Comparison of ENCODE assay signal across 8 cellular contexts in the genomic region with DNA sequence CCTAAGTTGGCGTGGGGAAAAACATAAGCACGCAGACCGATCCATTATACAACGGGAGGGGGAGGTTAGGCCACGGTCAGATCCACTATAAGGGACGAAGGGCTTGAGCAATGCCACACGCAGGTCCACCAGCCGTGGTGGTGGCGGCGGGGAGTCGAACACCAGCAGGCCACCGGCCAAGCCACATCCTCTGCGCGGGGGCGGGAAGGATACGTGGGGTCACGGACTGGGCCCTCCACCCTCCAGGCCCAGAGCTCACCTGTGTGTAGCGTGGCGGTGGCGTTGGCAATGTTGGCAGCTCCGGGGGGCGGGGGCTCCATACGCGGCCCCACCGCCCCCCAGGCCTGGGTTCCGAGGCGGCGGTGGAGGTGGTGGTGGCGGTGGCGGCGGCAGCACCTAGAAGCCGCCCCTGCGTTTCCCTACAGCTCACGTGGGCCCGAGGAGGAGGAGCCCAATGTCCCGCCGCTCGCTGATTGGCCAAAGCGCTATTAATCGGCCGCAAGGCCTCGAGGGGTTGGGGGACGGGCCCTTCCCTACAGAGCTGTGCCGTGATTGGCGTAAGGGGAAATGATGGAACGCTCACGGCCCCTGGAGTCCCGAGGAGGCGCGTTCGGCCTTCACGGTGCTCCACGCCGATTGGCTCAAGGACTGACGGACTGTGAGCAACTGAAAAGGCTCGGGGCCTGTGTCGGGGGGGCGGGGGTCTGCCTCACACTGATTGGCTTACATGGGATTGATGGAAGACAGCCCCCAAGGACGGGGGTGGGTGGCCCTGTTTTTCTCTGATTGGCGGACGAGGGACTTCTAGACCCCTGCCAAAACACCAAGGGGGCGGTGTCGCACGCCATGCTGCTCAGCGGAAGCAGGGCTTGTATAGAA. TPM values are rescaled to one million over a fixed set of nuclear protein-coding genes. Genes with fewer than 3 reads are reported as not detected.
DNase-seq lines count a peak whose midpoint lies in the region; ATAC-seq and TF ChIP-seq lines count a peak whose summit lies in the region.

A gene with protein sequence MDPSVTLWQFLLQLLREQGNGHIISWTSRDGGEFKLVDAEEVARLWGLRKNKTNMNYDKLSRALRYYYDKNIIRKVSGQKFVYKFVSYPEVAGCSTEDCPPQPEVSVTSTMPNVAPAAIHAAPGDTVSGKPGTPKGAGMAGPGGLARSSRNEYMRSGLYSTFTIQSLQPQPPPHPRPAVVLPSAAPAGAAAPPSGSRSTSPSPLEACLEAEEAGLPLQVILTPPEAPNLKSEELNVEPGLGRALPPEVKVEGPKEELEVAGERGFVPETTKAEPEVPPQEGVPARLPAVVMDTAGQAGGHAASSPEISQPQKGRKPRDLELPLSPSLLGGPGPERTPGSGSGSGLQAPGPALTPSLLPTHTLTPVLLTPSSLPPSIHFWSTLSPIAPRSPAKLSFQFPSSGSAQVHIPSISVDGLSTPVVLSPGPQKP (minus strand): TSS at position 400 of the 879 bp plus-strand sequence. CDS start 9,122 bp downstream, outside the sequence.

- peak within 1 kb of the TSS; percentile 75 for H3K4me2 ChIP-seq in parathyroid adenoma (ENCODE audit: low read length)

- H3K36me3 ChIP-seq in adipocyte (ENCODE audit: control insufficient read depth, insufficient read depth, low read length, severe bottlenecking) (peaks cover 27% of the 10 kb centered on the region), parathyroid adenoma (ENCODE audit: control insufficient read depth, insufficient read depth, low read length) (no peaks in the 10 kb centered on the region), tibial nerve (peaks cover 0 to 15% (median 0%) of the 10 kb centered on the region in 3 donors)

- WGBS in tibial nerve, 2 donors: 0 to 59% methylated on average over 21 to 51 of the region's 65 CpGs

- intact Hi-C loops in Right ventricle myocardium superior (cut with DNase I): loop anchor here (10.0 kb wide), 1 partner anchor 374 kb away; no protein-coding TSS in a partner anchor

- H3K27me3 ChIP-seq in adipocyte (replicated peaks; ENCODE audit: control insufficient read depth, insufficient read depth, low read length): peaks cover 5% of the 10 kb centered on the region
- H3K27me3 ChIP-seq in parathyroid adenoma (ENCODE audit: control insufficient read depth, insufficient read depth, low read length): no peaks in the 10 kb centered on the region
- no peaks in the 10 kb centered on the region for H3K27me3 ChIP-seq in tibial nerve

- H3K4me3 ChIP-seq in GM12864 (ENCODE audit: low read depth, low read length) (peak within 1 kb of the TSS; percentile 79), adipocyte (ENCODE audit: low read length) (peak within 1 kb of the TSS; percentile 83), parathyroid adenoma (ENCODE audit: low read depth, low read length) (peak within 1 kb of the TSS; percentile 78), tibial nerve (peak within 1 kb of the TSS; percentile 58 to 86 (median 74))

- TF ChIP-seq EP300 in tibial nerve (IDR thresholded peaks at IDR 0.05): peak in 1 of 2 donors; percentile 62

- H3K9me3 ChIP-seq in adipocyte (ENCODE audit: control insufficient read depth, low read length): no peaks in the 10 kb centered on the region
- H3K9me3 ChIP-seq in parathyroid adenoma (ENCODE audit: control insufficient read depth, low read length): no peaks in the 10 kb centered on the region
- H3K9me3 ChIP-seq in tibial nerve: no peaks in the 10 kb centered on the region

- peak within 1 kb of the TSS; percentile 87 for H3K9ac ChIP-seq in adipocyte (ENCODE audit: low read length)
- peak within 1 kb of the TSS; percentile 19 for H3K9ac ChIP-seq in parathyroid adenoma

- peak; percentile 91 for DNase-seq in GM12864 (ENCODE audit: low read depth)
- peak; percentile 95 to 99 (median 98) for DNase-seq in NCI-H1417 (lab: John Stamatoyannopoulos, UW)
- DNase-seq in T follicular helper cell (ENCODE audit: low read depth): peak; percentile 82
- DNase-seq in adipocyte (ENCODE audit: low read depth): peak; percentile 97
- peak; percentile 96 for DNase-seq in Right ventricle myocardium superior
- peak; percentile 89 for DNase-seq in tibial nerve (ENCODE audit: low spot score in 2 of 2)

- ATAC-seq in HG02759 (IDR thresholded peaks at IDR 0.05; ENCODE audit: unreplicated experiment) (peak; percentile 88), Right ventricle myocardium superior (ENCODE audit: poor library complexity) (peak; percentile 95)

- peak; percentile 58 to 65 for TF ChIP-seq POLR2A in tibial nerve (IDR thresholded peaks at IDR 0.05)

- TF ChIP-seq CTCF in GM12864 (IDR thresholded peaks at IDR 0.05; ENCODE audit: low read depth, low read length, missing control alignments) (no peak), parathyroid adenoma (IDR thresholded peaks at IDR 0.05) (no peak), tibial nerve (IDR thresholded peaks at IDR 0.05) (peak in 2 of 5 experiments; percentile 10)

- peaks cover 6% of the 10 kb centered on the region for H3K79me2 ChIP-seq in parathyroid adenoma

- peak within 1 kb of the TSS; percentile 88 for H3K27ac ChIP-seq in parathyroid adenoma
- H3K27ac ChIP-seq in tibial nerve: peak within 1 kb of the TSS; percentile 83 to 95 (median 90)

- peaks cover 20% of the 10 kb centered on the region for H3K4me1 ChIP-seq in adipocyte (ENCODE audit: control insufficient read depth, insufficient read depth, low read length)
- H3K4me1 ChIP-seq in parathyroid adenoma: no peaks in the 10 kb centered on the region
- peaks cover 0 to 27% (median 4%) of the 10 kb centered on the region in 4 donors for H3K4me1 ChIP-seq in tibial nerve

- H2AFZ ChIP-seq in parathyroid adenoma: peak within 1 kb of the TSS; percentile 73

RNA-seq across cellular contexts. Expression of the gene that starts here (rescaled TPM):
- 20.9 TPM for total RNA-seq in Right ventricle myocardium superior
- total RNA-seq in tibial nerve: 10 to 100 TPM; 22.9 to 38.4 (median 25.8) TPM

Comparison
In these comparisons a context has a peak if more than half of its experiments do, and no peak if none do; other contexts are left out.
1. Peak in every context shown above with its lines: DNase-seq, ATAC-seq, H3K4me3 ChIP-seq and H3K27ac ChIP-seq.